ENCODE assay signal across 8 cellular contexts in the genomic region with DNA sequence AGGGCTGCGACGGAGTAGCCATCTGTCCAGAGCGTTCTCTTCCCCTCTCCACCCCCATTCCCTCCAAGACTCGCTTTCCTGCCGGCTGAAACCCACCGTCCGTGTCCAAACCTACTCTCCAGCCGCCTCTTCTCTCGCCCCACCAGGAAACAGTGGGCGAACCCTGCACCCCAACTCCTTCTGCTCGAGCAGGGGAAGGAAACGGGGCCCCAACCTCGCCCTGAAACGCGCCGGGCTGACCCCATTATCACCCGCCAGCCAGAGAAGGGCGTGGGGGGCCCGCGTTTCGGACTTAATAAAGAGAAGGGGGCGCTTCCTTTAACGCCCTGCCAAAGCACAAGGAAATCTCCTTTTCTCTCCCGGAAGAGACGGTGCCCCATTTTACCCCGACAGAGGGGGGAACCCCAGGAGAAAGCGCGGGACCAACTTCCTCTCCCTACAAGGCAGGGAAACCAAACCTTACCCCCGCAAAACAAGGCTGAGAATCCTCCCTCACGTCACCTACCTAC. TPM values are rescaled to one million over a fixed set of nuclear protein-coding genes. Genes with fewer than 3 reads are reported as not detected.
DNase-seq lines count a peak whose midpoint lies in the region; ATAC-seq and TF ChIP-seq lines count a peak whose summit lies in the region.

No MANE protein-coding gene starts in this region.

- H3K4me3 Mint-ChIP-seq in activated T-helper 17 cell treated with anti-CD3 and anti-CD28 coated beads, Interleukin-2, amount 50 U/mL, for 72 hours = peak overlapping the region; percentile 93

- TF ChIP-seq POLR2A in NB4 (IDR thresholded peaks at IDR 0.05; ENCODE audit: extremely low read depth, insufficient read length) = no peak

- H3K27ac Mint-ChIP-seq in activated T-helper 17 cell treated with anti-CD3 and anti-CD28 coated beads, Interleukin-2, amount 50 U/mL, for 72 hours = peak overlapping the region; percentile 99

- H3K4me3 ChIP-seq in NB4 (ENCODE audit: low read depth, low read length) = peak overlapping the region; percentile 77

- no peaks in the 10 kb centered on the region for H3K9me3 Mint-ChIP-seq in activated T-helper 17 cell treated with anti-CD3 and anti-CD28 coated beads, Interleukin-2, amount 50 U/mL, for 72 hours

- H3K4me1 Mint-ChIP-seq in activated T-helper 17 cell treated with anti-CD3 and anti-CD28 coated beads, Interleukin-2, amount 50 U/mL, for 72 hours = peaks cover 22% of the 10 kb centered on the region

- ATAC-seq in activated T-helper 17 cell treated with anti-CD3 and anti-CD28 coated beads, Interleukin-2, amount 50 U/mL, for 72 hours (replicated peaks) = no peak
- no peak for ATAC-seq in HG03139 (IDR thresholded peaks at IDR 0.05; ENCODE audit: unreplicated experiment)
- no peak for ATAC-seq in HG03196 (IDR thresholded peaks at IDR 0.05; ENCODE audit: unreplicated experiment)
- no peak for ATAC-seq in GM21576 (IDR thresholded peaks at IDR 0.05; ENCODE audit: unreplicated experiment)

- DNase-seq in COR-L47 (lab: John Stamatoyannopoulos, UW) (peak; percentile 10), NB4 (ENCODE audit: low read depth) (peak; percentile 86), germinal center (ENCODE audit: low spot score) (peak; percentile 44), putamen (ENCODE audit: low spot score) (peak; percentile 45)

- TF ChIP-seq CTCF in NB4 (IDR thresholded peaks at IDR 0.05; ENCODE audit: low read depth, low read length) = no peak

- no peaks in the 10 kb centered on the region for H3K27me3 Mint-ChIP-seq in activated T-helper 17 cell treated with anti-CD3 and anti-CD28 coated beads, Interleukin-2, amount 50 U/mL, for 72 hours

- peaks cover 68% of the 10 kb centered on the region for H3K36me3 Mint-ChIP-seq in activated T-helper 17 cell treated with anti-CD3 and anti-CD28 coated beads, Interleukin-2, amount 50 U/mL, for 72 hours (ENCODE audit: low read depth)

RNA-seq across cellular contexts. Expression of a gene that starts 2.4 kb away (rescaled TPM):
- total RNA-seq in activated T-helper 17 cell treated with anti-CD3 and anti-CD28 coated beads, Interleukin-2, amount 50 U/mL, for 72 hours = 100 to 1,000 TPM; 117 to 166 TPM

RNA-seq across cellular contexts. Expression of a gene that starts 19.5 kb away (rescaled TPM):
- total RNA-seq in activated T-helper 17 cell treated with anti-CD3 and anti-CD28 coated beads, Interleukin-2, amount 50 U/mL, for 72 hours = 100 to 1,000 TPM; 151 to 184 TPM

Comparison
In these comparisons a context has a peak if more than half of its experiments do, and no peak if none do; other contexts are left out.
1. DNase-seq: peak in every context shown above with its lines; median percentile 86 in NB4; 45 in putamen; 44 in germinal center; 10 in COR-L47.